ENCODE assay signal across 1 cellular context in genomic region chr11:2451916-2452694, GRCh38.
TF ChIP-seq lines count a peak whose summit lies in the region.

No MANE protein-coding gene starts in this region.

TF ChIP-seq in GM23338, 12 proteins besides CTCF, POLR2A, EP300 and RAD21:
- no peak for TF ChIP-seq POLR2AphosphoS5 (IDR thresholded peaks at IDR 0.05; ENCODE audit: low read depth)
- no peak for TF ChIP-seq ZNF114 (CRISPR knock-in tag; IDR thresholded peaks at IDR 0.05)
- TF ChIP-seq REST (IDR thresholded peaks at IDR 0.05; ENCODE audit: unreplicated experiment): no peak
- no peak for TF ChIP-seq STAT1 (IDR thresholded peaks at IDR 0.05; ENCODE audit: unreplicated experiment)
- TF ChIP-seq ZNF462 (CRISPR knock-in tag; IDR thresholded peaks at IDR 0.05): no peak
- no peak for TF ChIP-seq EZH2 (IDR thresholded peaks at IDR 0.05; ENCODE audit: low read depth, unreplicated experiment)
- TF ChIP-seq JUNB (IDR thresholded peaks at IDR 0.05; ENCODE audit: unreplicated experiment): no peak
- no peak for TF ChIP-seq ZNF331 (CRISPR knock-in tag; IDR thresholded peaks at IDR 0.05; ENCODE audit: low read depth)
- no peak for TF ChIP-seq ETS1 (IDR thresholded peaks at IDR 0.05)
TF ChIP-seq in GM23338: peak in this region for 0.
